ENCODE assay signal across 11 cellular contexts in the genomic region with DNA sequence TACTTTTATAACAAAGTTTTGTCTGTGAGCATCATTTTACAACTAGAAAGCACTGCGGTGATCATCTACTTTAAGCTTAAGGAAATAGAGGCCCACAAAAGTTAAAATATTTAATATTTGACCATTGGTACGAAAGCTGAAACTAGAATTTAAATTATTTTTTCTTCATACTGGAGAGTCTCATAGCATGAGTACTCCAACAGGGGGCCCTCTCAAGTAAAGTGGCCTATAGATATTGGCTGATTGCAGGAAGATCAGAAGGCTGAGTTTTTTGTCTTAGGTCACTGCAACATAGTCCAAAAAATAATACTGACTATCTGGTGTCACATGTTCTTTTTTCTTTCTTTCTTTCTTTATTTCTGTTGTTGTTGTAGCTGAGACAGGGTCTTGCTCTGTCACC.
DNase-seq lines count a peak whose midpoint lies in the region; ATAC-seq and TF ChIP-seq lines count a peak whose summit lies in the region.
"Had no signal": no experiment of that assay in that cellular context is flagged by ENCODE, and none has a peak within 500 bp of the region (broad histone marks: within the 10 kb centered on the region; RNA-seq: fewer than 3 reads in every experiment).

No MANE protein-coding gene starts in this region.

- H3K9me3 ChIP-seq in adrenal gland (replicated peaks in 1 of 3), result no peaks in the 10 kb centered on the region
- H3K9me3 ChIP-seq: psoas muscle had no signal

- H3K4me1 ChIP-seq in adrenal gland (replicated peaks in 1 of 2), result no peaks in the 10 kb centered on the region
- H3K4me1 ChIP-seq: psoas muscle had no signal

- intact Hi-C loops in adrenal gland (cut with DNase I), result loop anchor here in 1 of 2 donors (10.0 kb wide), 1 partner anchor 106 kb away; no protein-coding TSS in a partner anchor

- no peak overlapping the region for H3K4me3 ChIP-seq in adrenal gland
- H3K4me3 ChIP-seq: dorsolateral prefrontal cortex, psoas muscle had no signal

- TF ChIP-seq POLR2A in adrenal gland (IDR thresholded peaks at IDR 0.05), result no peak

- no peaks in the 10 kb centered on the region for H3K36me3 ChIP-seq in adrenal gland (replicated peaks in 1 of 2)

- H3K27ac Mint-ChIP-seq in nephron progenitor cell, result no peak overlapping the region
- H3K27ac Mint-ChIP-seq: immature natural killer cell had no signal

- H3K27me3 ChIP-seq in adrenal gland, result no peaks in the 10 kb centered on the region
- H3K27me3 ChIP-seq: dorsolateral prefrontal cortex had no signal

- H3K4me1 Mint-ChIP-seq in nephron progenitor cell, result peaks cover 25% of the 10 kb centered on the region
- H3K4me1 Mint-ChIP-seq: immature natural killer cell had no signal

- peak; percentile 52 for ATAC-seq in HG02852 (IDR thresholded peaks at IDR 0.05; ENCODE audit: unreplicated experiment)
- no peak for ATAC-seq in HG03095 (IDR thresholded peaks at IDR 0.05; ENCODE audit: unreplicated experiment)
- ATAC-seq: psoas muscle had no signal

- WGBS in adrenal gland, 4 donors, result 78 to 93% (median 86%) methylated on average over 2 of the region's 2 CpGs

- no peaks in the 10 kb centered on the region for H3K36me3 Mint-ChIP-seq in nephron progenitor cell (ENCODE audit: low read depth)
- H3K36me3 Mint-ChIP-seq: immature natural killer cell had no signal

- H3K27ac ChIP-seq in adrenal gland, result no peak overlapping the region
- H3K27ac ChIP-seq: psoas muscle had no signal

- DNase-seq in ELR (ENCODE audit: low read depth) (peak; percentile 38), adrenal gland (peak in 1 of 7 donors; percentile 40), nephron progenitor cell (no peak), ureter (ENCODE audit: low spot score) (no peak)
- no peak for DNase-seq in stimulated activated CD4-positive, alpha-beta T cell treated with anti-CD3 and anti-CD28 coated beads, Interleukin-4, amount 100 ng/mL, for 24 hours
- no peak for DNase-seq in activated naive CD4-positive, alpha-beta T cell treated with Interleukin-2 at 50 U/mL for 16 hours
- DNase-seq: dorsolateral prefrontal cortex, immature natural killer cell, psoas muscle had no signal

- TF ChIP-seq CTCF in adrenal gland (IDR thresholded peaks at IDR 0.05), result peak in 4 of 6 experiments; percentile 29 to 40 (median 33)
- TF ChIP-seq CTCF in nephron progenitor cell (IDR thresholded peaks at IDR 0.05), result peak; percentile 30

- no peaks in the 10 kb centered on the region for H3K27me3 Mint-ChIP-seq in nephron progenitor cell (ENCODE audit: low read depth, poor library complexity)

- no peaks in the 10 kb centered on the region for H3K9me3 Mint-ChIP-seq in nephron progenitor cell
- H3K9me3 Mint-ChIP-seq: immature natural killer cell had no signal

- H3K4me3 Mint-ChIP-seq in nephron progenitor cell, result no peak overlapping the region
- H3K4me3 Mint-ChIP-seq: immature natural killer cell had no signal
